In the genomic region with DNA sequence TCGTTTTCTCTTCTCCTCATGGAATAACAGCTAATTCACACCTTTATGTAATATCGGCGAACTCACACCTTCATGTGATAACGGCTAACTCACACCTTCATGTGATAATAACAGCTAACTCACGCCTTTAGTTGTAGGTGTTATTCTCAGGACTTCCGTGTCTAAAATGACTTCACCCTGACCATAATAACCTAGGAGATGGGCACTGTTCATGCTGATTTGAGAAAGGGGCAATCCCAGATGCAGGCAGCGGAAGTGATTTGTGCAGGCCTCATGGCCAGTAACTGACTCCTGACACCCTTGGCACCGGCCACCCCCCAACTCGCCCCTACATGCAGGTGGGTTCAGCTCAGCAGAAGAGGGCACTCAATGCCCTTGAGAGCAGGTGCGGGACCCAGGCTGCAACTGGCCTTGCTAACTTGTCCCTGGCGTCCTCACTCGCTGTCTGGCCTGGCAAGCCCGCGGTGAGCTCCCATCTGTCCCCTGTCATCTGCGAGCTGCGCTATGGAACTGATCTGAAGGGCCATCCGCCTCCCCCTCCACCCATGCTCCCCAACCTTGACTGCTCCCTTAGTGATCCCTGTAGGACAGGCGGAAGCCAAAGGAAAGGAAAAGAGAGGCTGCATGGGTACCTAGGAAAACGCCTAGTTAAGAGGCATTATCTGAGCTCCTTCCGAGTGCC, we compare ENCODE assay signal across 1 cellular context.
TF ChIP-seq lines count a peak whose summit lies in the region.

No MANE protein-coding gene starts in this region.

TF ChIP-seq in GM12878, 131 proteins besides CTCF, POLR2A, EP300 and RAD21:
- TF ChIP-seq EZH2 (IDR thresholded peaks at IDR 0.05; ENCODE audit: borderline replicate concordance, control insufficient read depth, low read depth, low read length) (no peak), CHD2 (IDR thresholded peaks at IDR 0.05; ENCODE audit: borderline replicate concordance, low read depth, low read length) (no peak), ATF7 (IDR thresholded peaks at IDR 0.05; ENCODE audit: low read depth) (peak; percentile 46; the same call in 1 of the 2 replicates), CBFB (IDR thresholded peaks at IDR 0.05; ENCODE audit: low read depth) (no peak), SIN3A (IDR thresholded peaks at IDR 0.05; ENCODE audit: low read depth, low read length) (no peak), IKZF1 (conservative IDR thresholded peaks at IDR 0.05) (peak; percentile 53), NFXL1 (IDR thresholded peaks at IDR 0.05; ENCODE audit: borderline replicate concordance) (no peak), BHLHE40 (IDR thresholded peaks at IDR 0.05; ENCODE audit: borderline replicate concordance in 1 of 2, low read depth in 2 of 2, low read length in 1 of 2) (peak in 1 of 2 experiments; percentile 30; a peak in 1 of 4 replicates), DPF2 (IDR thresholded peaks at IDR 0.05) (peak; percentile 30; the same call in 1 of the 2 replicates), POLR2AphosphoS2 (IDR thresholded peaks at IDR 0.05; ENCODE audit: low read depth, low read length) (no peak), ZNF24 (IDR thresholded peaks at IDR 0.05) (no peak), LARP7 (IDR thresholded peaks at IDR 0.05) (no peak), CEBPB (IDR thresholded peaks at IDR 0.05; ENCODE audit: borderline replicate concordance in 1 of 2, low read depth in 2 of 2, low read length in 2 of 2) (no peak), ZBED1 (IDR thresholded peaks at IDR 0.05; ENCODE audit: borderline replicate concordance) (no peak), PAX5 (IDR thresholded peaks at IDR 0.05; ENCODE audit: borderline replicate concordance, low read depth, low read length) (no peak), MYB (IDR thresholded peaks at IDR 0.05; ENCODE audit: borderline replicate concordance, low read depth, low read length) (0 out of 2 replicates have a peak, but pooled peaks have one; percentile 51), NBN (IDR thresholded peaks at IDR 0.05) (no peak), SP1 (IDR thresholded peaks at IDR 0.05; ENCODE audit: low read depth, low read length) (no peak), SIX5 (IDR thresholded peaks at IDR 0.05; ENCODE audit: low read depth, low read length, severe bottlenecking) (no peak), MTA2 (IDR thresholded peaks at IDR 0.05; ENCODE audit: low read depth) (peak; percentile 67; the same call in 1 of the 2 replicates), KLF5 (IDR thresholded peaks at IDR 0.05; ENCODE audit: partially characterized antibody) (no peak), KAT2A (conservative IDR thresholded peaks at IDR 0.05; ENCODE audit: control insufficient read depth, low read depth, low read length) (no peak), RBBP5 (conservative IDR thresholded peaks at IDR 0.05) (no peak), NR2F1 (conservative IDR thresholded peaks at IDR 0.05) (peak; percentile 33; the same call in 1 of the 2 replicates), SRF (IDR thresholded peaks at IDR 0.05; ENCODE audit: low read depth in 2 of 2, low read length in 2 of 2) (no peak), TAF1 (IDR thresholded peaks at IDR 0.05; ENCODE audit: borderline replicate concordance, low read depth, low read length) (no peak), GATAD2B (conservative IDR thresholded peaks at IDR 0.05; ENCODE audit: low read depth) (peak; percentile 63), ZNF274 (IDR thresholded peaks at IDR 0.05; ENCODE audit: insufficient read depth, insufficient read length) (no peak), SMC3 (IDR thresholded peaks at IDR 0.05; ENCODE audit: borderline replicate concordance, low read length) (no peak)
- TF ChIP-seq, protein P1, sequence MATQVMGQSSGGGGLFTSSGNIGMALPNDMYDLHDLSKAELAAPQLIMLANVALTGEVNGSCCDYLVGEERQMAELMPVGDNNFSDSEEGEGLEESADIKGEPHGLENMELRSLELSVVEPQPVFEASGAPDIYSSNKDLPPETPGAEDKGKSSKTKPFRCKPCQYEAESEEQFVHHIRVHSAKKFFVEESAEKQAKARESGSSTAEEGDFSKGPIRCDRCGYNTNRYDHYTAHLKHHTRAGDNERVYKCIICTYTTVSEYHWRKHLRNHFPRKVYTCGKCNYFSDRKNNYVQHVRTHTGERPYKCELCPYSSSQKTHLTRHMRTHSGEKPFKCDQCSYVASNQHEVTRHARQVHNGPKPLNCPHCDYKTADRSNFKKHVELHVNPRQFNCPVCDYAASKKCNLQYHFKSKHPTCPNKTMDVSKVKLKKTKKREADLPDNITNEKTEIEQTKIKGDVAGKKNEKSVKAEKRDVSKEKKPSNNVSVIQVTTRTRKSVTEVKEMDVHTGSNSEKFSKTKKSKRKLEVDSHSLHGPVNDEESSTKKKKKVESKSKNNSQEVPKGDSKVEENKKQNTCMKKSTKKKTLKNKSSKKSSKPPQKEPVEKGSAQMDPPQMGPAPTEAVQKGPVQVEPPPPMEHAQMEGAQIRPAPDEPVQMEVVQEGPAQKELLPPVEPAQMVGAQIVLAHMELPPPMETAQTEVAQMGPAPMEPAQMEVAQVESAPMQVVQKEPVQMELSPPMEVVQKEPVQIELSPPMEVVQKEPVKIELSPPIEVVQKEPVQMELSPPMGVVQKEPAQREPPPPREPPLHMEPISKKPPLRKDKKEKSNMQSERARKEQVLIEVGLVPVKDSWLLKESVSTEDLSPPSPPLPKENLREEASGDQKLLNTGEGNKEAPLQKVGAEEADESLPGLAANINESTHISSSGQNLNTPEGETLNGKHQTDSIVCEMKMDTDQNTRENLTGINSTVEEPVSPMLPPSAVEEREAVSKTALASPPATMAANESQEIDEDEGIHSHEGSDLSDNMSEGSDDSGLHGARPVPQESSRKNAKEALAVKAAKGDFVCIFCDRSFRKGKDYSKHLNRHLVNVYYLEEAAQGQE (IDR thresholded peaks at IDR 0.05; ENCODE audit: low read depth, low read length): no peak
- TF ChIP-seq, protein P2, sequence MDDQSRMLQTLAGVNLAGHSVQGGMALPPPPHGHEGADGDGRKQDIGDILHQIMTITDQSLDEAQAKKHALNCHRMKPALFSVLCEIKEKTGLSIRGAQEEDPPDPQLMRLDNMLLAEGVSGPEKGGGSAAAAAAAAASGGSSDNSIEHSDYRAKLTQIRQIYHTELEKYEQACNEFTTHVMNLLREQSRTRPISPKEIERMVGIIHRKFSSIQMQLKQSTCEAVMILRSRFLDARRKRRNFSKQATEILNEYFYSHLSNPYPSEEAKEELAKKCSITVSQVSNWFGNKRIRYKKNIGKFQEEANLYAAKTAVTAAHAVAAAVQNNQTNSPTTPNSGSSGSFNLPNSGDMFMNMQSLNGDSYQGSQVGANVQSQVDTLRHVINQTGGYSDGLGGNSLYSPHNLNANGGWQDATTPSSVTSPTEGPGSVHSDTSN (IDR thresholded peaks at IDR 0.05; ENCODE audit: insufficient replicate concordance, low read depth, low read length): no peak
- TF ChIP-seq, protein P3, sequence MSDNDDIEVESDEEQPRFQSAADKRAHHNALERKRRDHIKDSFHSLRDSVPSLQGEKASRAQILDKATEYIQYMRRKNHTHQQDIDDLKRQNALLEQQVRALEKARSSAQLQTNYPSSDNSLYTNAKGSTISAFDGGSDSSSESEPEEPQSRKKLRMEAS (IDR thresholded peaks at IDR 0.05; ENCODE audit: low read depth, low read length): no peak
- TF ChIP-seq, protein P4, sequence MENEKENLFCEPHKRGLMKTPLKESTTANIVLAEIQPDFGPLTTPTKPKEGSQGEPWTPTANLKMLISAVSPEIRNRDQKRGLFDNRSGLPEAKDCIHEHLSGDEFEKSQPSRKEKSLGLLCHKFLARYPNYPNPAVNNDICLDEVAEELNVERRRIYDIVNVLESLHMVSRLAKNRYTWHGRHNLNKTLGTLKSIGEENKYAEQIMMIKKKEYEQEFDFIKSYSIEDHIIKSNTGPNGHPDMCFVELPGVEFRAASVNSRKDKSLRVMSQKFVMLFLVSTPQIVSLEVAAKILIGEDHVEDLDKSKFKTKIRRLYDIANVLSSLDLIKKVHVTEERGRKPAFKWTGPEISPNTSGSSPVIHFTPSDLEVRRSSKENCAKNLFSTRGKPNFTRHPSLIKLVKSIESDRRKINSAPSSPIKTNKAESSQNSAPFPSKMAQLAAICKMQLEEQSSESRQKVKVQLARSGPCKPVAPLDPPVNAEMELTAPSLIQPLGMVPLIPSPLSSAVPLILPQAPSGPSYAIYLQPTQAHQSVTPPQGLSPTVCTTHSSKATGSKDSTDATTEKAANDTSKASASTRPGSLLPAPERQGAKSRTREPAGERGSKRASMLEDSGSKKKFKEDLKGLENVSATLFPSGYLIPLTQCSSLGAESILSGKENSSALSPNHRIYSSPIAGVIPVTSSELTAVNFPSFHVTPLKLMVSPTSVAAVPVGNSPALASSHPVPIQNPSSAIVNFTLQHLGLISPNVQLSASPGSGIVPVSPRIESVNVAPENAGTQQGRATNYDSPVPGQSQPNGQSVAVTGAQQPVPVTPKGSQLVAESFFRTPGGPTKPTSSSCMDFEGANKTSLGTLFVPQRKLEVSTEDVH (IDR thresholded peaks at IDR 0.05; ENCODE audit: low read depth, partially characterized antibody): no peak
- TF ChIP-seq, protein P5, sequence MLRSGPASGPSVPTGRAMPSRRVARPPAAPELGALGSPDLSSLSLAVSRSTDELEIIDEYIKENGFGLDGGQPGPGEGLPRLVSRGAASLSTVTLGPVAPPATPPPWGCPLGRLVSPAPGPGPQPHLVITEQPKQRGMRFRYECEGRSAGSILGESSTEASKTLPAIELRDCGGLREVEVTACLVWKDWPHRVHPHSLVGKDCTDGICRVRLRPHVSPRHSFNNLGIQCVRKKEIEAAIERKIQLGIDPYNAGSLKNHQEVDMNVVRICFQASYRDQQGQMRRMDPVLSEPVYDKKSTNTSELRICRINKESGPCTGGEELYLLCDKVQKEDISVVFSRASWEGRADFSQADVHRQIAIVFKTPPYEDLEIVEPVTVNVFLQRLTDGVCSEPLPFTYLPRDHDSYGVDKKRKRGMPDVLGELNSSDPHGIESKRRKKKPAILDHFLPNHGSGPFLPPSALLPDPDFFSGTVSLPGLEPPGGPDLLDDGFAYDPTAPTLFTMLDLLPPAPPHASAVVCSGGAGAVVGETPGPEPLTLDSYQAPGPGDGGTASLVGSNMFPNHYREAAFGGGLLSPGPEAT (IDR thresholded peaks at IDR 0.05; ENCODE audit: low read depth): peak; percentile 56; the same call in 1 of the 2 replicates
- TF ChIP-seq, protein P6, sequence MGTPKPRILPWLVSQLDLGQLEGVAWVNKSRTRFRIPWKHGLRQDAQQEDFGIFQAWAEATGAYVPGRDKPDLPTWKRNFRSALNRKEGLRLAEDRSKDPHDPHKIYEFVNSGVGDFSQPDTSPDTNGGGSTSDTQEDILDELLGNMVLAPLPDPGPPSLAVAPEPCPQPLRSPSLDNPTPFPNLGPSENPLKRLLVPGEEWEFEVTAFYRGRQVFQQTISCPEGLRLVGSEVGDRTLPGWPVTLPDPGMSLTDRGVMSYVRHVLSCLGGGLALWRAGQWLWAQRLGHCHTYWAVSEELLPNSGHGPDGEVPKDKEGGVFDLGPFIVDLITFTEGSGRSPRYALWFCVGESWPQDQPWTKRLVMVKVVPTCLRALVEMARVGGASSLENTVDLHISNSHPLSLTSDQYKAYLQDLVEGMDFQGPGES (IDR thresholded peaks at IDR 0.05): no peak
- TF ChIP-seq, protein P7, sequence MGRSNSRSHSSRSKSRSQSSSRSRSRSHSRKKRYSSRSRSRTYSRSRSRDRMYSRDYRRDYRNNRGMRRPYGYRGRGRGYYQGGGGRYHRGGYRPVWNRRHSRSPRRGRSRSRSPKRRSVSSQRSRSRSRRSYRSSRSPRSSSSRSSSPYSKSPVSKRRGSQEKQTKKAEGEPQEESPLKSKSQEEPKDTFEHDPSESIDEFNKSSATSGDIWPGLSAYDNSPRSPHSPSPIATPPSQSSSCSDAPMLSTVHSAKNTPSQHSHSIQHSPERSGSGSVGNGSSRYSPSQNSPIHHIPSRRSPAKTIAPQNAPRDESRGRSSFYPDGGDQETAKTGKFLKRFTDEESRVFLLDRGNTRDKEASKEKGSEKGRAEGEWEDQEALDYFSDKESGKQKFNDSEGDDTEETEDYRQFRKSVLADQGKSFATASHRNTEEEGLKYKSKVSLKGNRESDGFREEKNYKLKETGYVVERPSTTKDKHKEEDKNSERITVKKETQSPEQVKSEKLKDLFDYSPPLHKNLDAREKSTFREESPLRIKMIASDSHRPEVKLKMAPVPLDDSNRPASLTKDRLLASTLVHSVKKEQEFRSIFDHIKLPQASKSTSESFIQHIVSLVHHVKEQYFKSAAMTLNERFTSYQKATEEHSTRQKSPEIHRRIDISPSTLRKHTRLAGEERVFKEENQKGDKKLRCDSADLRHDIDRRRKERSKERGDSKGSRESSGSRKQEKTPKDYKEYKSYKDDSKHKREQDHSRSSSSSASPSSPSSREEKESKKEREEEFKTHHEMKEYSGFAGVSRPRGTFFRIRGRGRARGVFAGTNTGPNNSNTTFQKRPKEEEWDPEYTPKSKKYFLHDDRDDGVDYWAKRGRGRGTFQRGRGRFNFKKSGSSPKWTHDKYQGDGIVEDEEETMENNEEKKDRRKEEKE (IDR thresholded peaks at IDR 0.05): no peak
